ENCODE assay signal across 8 cellular contexts in genomic region chr15:45200799-45201556, GRCh38. TPM values are rescaled to one million over a fixed set of nuclear protein-coding genes. Genes with fewer than 3 reads are reported as not detected.
DNase-seq lines count a peak whose midpoint lies in the region; ATAC-seq and TF ChIP-seq lines count a peak whose summit lies in the region.

No MANE protein-coding gene starts in this region.

- H3K27ac ChIP-seq in DOHH2 (ENCODE audit: low read depth, low read length): peak overlapping the region; percentile 79
- H3K27ac ChIP-seq in coronary artery: peak overlapping the region; percentile 91 to 95
- peak overlapping the region; percentile 93 to 99 for H3K27ac ChIP-seq in left lung

- no peaks in the 10 kb centered on the region for H4K20me1 ChIP-seq in DOHH2 (ENCODE audit: control insufficient read depth, insufficient read depth, low read depth, low read length)

- no peaks in the 10 kb centered on the region for H3K27me3 ChIP-seq in DOHH2 (ENCODE audit: control insufficient read depth, low read length)
- H3K27me3 ChIP-seq in left lung: no peaks in the 10 kb centered on the region

- H3K4me1 ChIP-seq in DOHH2 (ENCODE audit: control insufficient read depth, low read length) (peaks cover 35% of the 10 kb centered on the region), left lung (peaks cover 0 to 27% of the 10 kb centered on the region in 2 donors)

- TF ChIP-seq CTCF in DOHH2 (IDR thresholded peaks at IDR 0.05; ENCODE audit: low read depth, low read length, poor library complexity, severe bottlenecking) (no peak), coronary artery (IDR thresholded peaks at IDR 0.05) (no peak), left lung (IDR thresholded peaks at IDR 0.05) (no peak)

- H3K4me2 ChIP-seq in DOHH2 (ENCODE audit: low read length): peak overlapping the region; percentile 78

- H3K36me3 ChIP-seq in DOHH2 (ENCODE audit: control insufficient read depth, low read length) (no peaks in the 10 kb centered on the region), left lung (no peaks in the 10 kb centered on the region)

- peaks cover 17% of the 10 kb centered on the region for H3F3A ChIP-seq in DOHH2 (ENCODE audit: control insufficient read depth, insufficient read depth)

- H3K9me2 ChIP-seq in DOHH2 (replicated peaks; ENCODE audit: control insufficient read depth, low read length): no peaks in the 10 kb centered on the region

- intact Hi-C loops in left lung (cut with DNase I): no loop called here

- peak; percentile 83 for DNase-seq in NCI-H460 (ENCODE audit: extremely low read depth, low read depth)
- DNase-seq in activated CD4-positive, alpha-beta T cell treated with anti-CD3 and anti-CD28 coated beads for 4 hours: peak; percentile 63 to 69
- peak; percentile 87 for DNase-seq in coronary artery (ENCODE audit: low spot score)
- peak; percentile 86 to 88 for DNase-seq in left lung
- DNase-seq in stimulated activated CD4-positive, alpha-beta T cell treated with anti-CD3 and anti-CD28 coated beads, Interleukin-2, amount 100 ng/mL, for 24 hours: peak; percentile 88 to 93

- no peaks in the 10 kb centered on the region for H3K79me2 ChIP-seq in DOHH2 (ENCODE audit: control insufficient read depth, low read length)

- H3K9me3 ChIP-seq in DOHH2 (ENCODE audit: control insufficient read depth, insufficient read depth, low read length): no peaks in the 10 kb centered on the region
- H3K9me3 ChIP-seq in left lung: no peaks in the 10 kb centered on the region

- H3K4me3 ChIP-seq in DOHH2 (ENCODE audit: low read length) (peak overlapping the region; percentile 93), coronary artery (peak overlapping the region; percentile 74), left lung (peak overlapping the region; percentile 74 to 75)

- ATAC-seq in HG02970 (IDR thresholded peaks at IDR 0.05; ENCODE audit: low FRiP score, unreplicated experiment) (peak; percentile 5), left lung (peak; percentile 51), HG02763 (IDR thresholded peaks at IDR 0.05; ENCODE audit: unreplicated experiment) (no peak)

RNA-seq across cellular contexts. Expression of gene SHF, which starts 13.2 kb away (rescaled TPM):
- 1.4 and 3.1 TPM in 2 replicates for total RNA-seq in NCI-H460 (2014; rRNA removed; shearing (Covaris generic))
- polyA plus RNA-seq in NCI-H460 (2014; cell fraction: nucleus; rRNA removed): 0.25 and 3.8 TPM in 2 replicates
- 1 to 10 TPM; 5.5 to 7.7 TPM for total RNA-seq in left lung

RNA-seq across cellular contexts. Expression of gene SLC28A2, which starts 51.1 kb away (rescaled TPM):
- total RNA-seq in NCI-H460 (2014; rRNA removed; shearing (Covaris generic)): not detected in 2 replicates
- polyA plus RNA-seq in NCI-H460 (2014; cell fraction: nucleus; rRNA removed): not detected in 2 replicates
- total RNA-seq in left lung: not detected
